In the genomic region with DNA sequence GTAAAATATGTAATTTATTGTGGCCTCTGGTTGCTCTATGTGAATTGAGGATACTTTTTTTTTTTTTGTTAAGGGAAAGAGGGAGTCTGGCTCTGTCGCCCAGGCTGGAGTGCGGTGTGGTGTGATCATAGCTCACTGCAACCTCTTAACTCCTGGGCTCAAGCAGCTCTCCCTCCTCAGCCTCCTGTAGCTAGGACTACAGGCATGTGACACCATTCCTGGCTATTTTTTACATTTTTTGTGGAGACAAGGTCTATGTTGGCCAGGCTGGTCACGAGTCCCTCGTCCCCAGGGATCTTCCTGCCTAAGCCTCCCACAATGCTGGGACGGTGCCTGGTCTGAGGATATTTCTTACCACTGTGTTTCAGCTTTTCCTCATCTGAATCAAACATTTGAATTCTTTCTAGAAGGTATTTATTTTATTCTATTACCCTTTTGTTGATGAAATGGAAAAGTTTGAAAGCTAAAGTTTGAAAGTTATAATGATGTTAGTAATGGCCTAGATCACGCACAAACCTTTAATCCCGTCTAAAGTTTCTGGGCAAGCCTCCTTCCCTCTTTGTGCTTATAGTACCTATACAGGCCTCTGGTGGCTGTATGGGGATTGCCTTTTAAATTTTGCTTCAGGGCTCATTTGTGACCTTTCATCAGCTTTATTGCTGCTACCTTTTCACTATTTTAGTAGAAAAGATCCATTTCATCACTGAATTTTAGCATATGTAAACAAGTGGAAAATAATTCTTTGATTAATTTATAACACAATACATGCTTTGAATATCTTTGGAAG, we compare ENCODE assay signal across 8 cellular contexts. TPM values are rescaled to one million over a fixed set of nuclear protein-coding genes. Genes with fewer than 3 reads are reported as not detected.
DNase-seq lines count a peak whose midpoint lies in the region; ATAC-seq and TF ChIP-seq lines count a peak whose summit lies in the region.

No MANE protein-coding gene starts in this region.

- peak overlapping the region; percentile 63 for H3K4me3 Mint-ChIP-seq in dendritic cell treated with granulocyte-macrophage colony-stimulating factor and Interleukin-4, amounts not matched to agents 40 ng/mL and 50 ng/mL, for 4 days

- CTCF ChIA-PET in A673 (lab: Charles Lee) = interaction anchor here (0.6 kb wide), 1 partner anchor 693 kb away, joined by 14 read pairs; no protein-coding TSS in a partner anchor

- H3K36me3 ChIP-seq in A673 (ENCODE audit: insufficient read depth, low read length, poor library complexity, severe bottlenecking) (peaks cover 19% of the 10 kb centered on the region), Peyer's patch (peaks cover 0 to 17% (median 0%) of the 10 kb centered on the region in 3 donors), right lobe of liver (peaks cover 0 to 17% (median 7%) of the 10 kb centered on the region in 4 donors), thoracic aorta (peaks cover 8% of the 10 kb centered on the region)

- H3K4me3 ChIP-seq in A673 (ENCODE audit: low read depth, low read length, poor library complexity, severe bottlenecking) (peak overlapping the region; percentile 90), GM12864 (ENCODE audit: low read depth, low read length) (peak overlapping the region; percentile 93), Peyer's patch (peak overlapping the region in 2 of 4 donors; percentile 79 to 99), right lobe of liver (peak overlapping the region; percentile 84 to 97 (median 88)), thoracic aorta (peak overlapping the region; percentile 96)

- TF ChIP-seq POLR2A in Peyer's patch (IDR thresholded peaks at IDR 0.05) = peak in 1 of 2 donors; percentile 20
- TF ChIP-seq POLR2A in right lobe of liver (IDR thresholded peaks at IDR 0.05) = peak; percentile 33

- H3K9me3 ChIP-seq in A673 (ENCODE audit: low read depth, low read length, poor library complexity, severe bottlenecking) = no peaks in the 10 kb centered on the region
- no peaks in the 10 kb centered on the region for H3K9me3 ChIP-seq in Peyer's patch
- H3K9me3 ChIP-seq in right lobe of liver = no peaks in the 10 kb centered on the region
- no peaks in the 10 kb centered on the region for H3K9me3 ChIP-seq in thoracic aorta

- H3K9me3 Mint-ChIP-seq in dendritic cell treated with granulocyte-macrophage colony-stimulating factor and Interleukin-4, amounts not matched to agents 40 ng/mL and 50 ng/mL, for 4 days = no peaks in the 10 kb centered on the region

- 10% methylated on average over 7 of the region's 7 CpGs for WGBS in right lobe of liver (ENCODE audit: insufficient coverage, low coverage, low lambda C conversion rate, missing lambda C conversion rate)

- no peak; the same call in 1 of the 2 replicates for TF ChIP-seq CTCF in A673 (conservative IDR thresholded peaks at IDR 0.05; ENCODE audit: low read depth, low read length)
- peak; percentile 24 for TF ChIP-seq CTCF in GM12864 (IDR thresholded peaks at IDR 0.05; ENCODE audit: low read depth, low read length, missing control alignments)
- peak in 3 of 6 experiments; percentile 15 to 40 (median 35) for TF ChIP-seq CTCF in Peyer's patch (IDR thresholded peaks at IDR 0.05)
- TF ChIP-seq CTCF in right lobe of liver (IDR thresholded peaks at IDR 0.05) = peak in 1 of 4 donors; percentile 10
- TF ChIP-seq CTCF in thoracic aorta (IDR thresholded peaks at IDR 0.05) = no peak

- peaks cover 33% of the 10 kb centered on the region for H3K36me3 Mint-ChIP-seq in dendritic cell treated with granulocyte-macrophage colony-stimulating factor and Interleukin-4, amounts not matched to agents 40 ng/mL and 50 ng/mL, for 4 days (ENCODE audit: low read depth)

- POLR2A ChIA-PET in A673 (lab: Charles Lee; ENCODE audit: low non-redundant PET) = interaction anchor here (0.6 kb wide), 2 partner anchors 12 to 48 kb away, joined by 9 to 13 read pairs; no protein-coding TSS in a partner anchor

- intact Hi-C loops in A673 (cut with micrococcal nuclease; ENCODE audit: unreplicated experiment) = no loop called here
- intact Hi-C loops in dendritic cell treated with granulocyte-macrophage colony-stimulating factor and Interleukin-4, amounts not matched to agents 40 ng/mL and 50 ng/mL, for 4 days (cut with micrococcal nuclease) = loop anchor here (10.0 kb wide), 2 partner anchors 333 to 663 kb away; a partner anchor contains a TSS
- intact Hi-C loops in right lobe of liver (cut with DNase I) = no loop called here

- no TSS peak for BruUV-seq in A673 (replicated peaks; lab: Mats Ljungman, UMichigan)

- H3K27ac Mint-ChIP-seq in dendritic cell treated with granulocyte-macrophage colony-stimulating factor and Interleukin-4, amounts not matched to agents 40 ng/mL and 50 ng/mL, for 4 days = peak overlapping the region; percentile 99

- no peaks in the 10 kb centered on the region for H3K27me3 Mint-ChIP-seq in dendritic cell treated with granulocyte-macrophage colony-stimulating factor and Interleukin-4, amounts not matched to agents 40 ng/mL and 50 ng/mL, for 4 days

- H3K27me3 ChIP-seq in A673 (replicated peaks; ENCODE audit: insufficient read depth, low read depth, low read length, poor library complexity) = no peaks in the 10 kb centered on the region
- H3K27me3 ChIP-seq in Peyer's patch = no peaks in the 10 kb centered on the region
- no peaks in the 10 kb centered on the region for H3K27me3 ChIP-seq in right lobe of liver
- no peaks in the 10 kb centered on the region for H3K27me3 ChIP-seq in thoracic aorta (replicated peaks; ENCODE audit: insufficient read depth)

- H3K4me1 ChIP-seq in A673 (ENCODE audit: insufficient read depth, low read length, poor library complexity, severe bottlenecking) (peaks cover 14% of the 10 kb centered on the region), Peyer's patch (peaks cover 0 to 35% (median 4%) of the 10 kb centered on the region in 4 donors), right lobe of liver (peaks cover 0 to 22% (median 5%) of the 10 kb centered on the region in 4 donors), thoracic aorta (ENCODE audit: control insufficient read depth in 1 of 2, low read depth in 2 of 2) (peaks cover 20 to 36% of the 10 kb centered on the region in 2 donors)

- H3K27ac ChIP-seq in A673 (ENCODE audit: low read depth, low read length, poor library complexity, severe bottlenecking) = peak overlapping the region; percentile 37
- peak overlapping the region; percentile 70 to 99 (median 97) for H3K27ac ChIP-seq in Peyer's patch
- peak overlapping the region; percentile 96 to 98 (median 97) for H3K27ac ChIP-seq in right lobe of liver
- peak overlapping the region; percentile 98 to 100 for H3K27ac ChIP-seq in thoracic aorta

- ATAC-seq in right lobe of liver = peak in 2 of 4 donors; percentile 4
- peak; percentile 22 for ATAC-seq in thoracic aorta (ENCODE audit: insufficient number of reproducible peaks, low FRiP score, low read depth)
- ATAC-seq in GM19397 (IDR thresholded peaks at IDR 0.05; ENCODE audit: unreplicated experiment) = no peak

- peaks cover 37% of the 10 kb centered on the region for H3K4me1 Mint-ChIP-seq in dendritic cell treated with granulocyte-macrophage colony-stimulating factor and Interleukin-4, amounts not matched to agents 40 ng/mL and 50 ng/mL, for 4 days (ENCODE audit: low read depth)

- DNase-seq in A673 (ENCODE audit: low spot score) = peak; percentile 46
- no peak for DNase-seq in GM12864 (ENCODE audit: low read depth)
- peak in 2 of 3 donors; percentile 49 to 60 for DNase-seq in Peyer's patch
- DNase-seq in right lobe of liver = peak in 2 of 3 donors; percentile 41 to 51
- peak; percentile 16 for DNase-seq in thoracic aorta (ENCODE audit: low spot score)
- no peak for DNase-seq in SKM-1 (lab: John Stamatoyannopoulos, UW; ENCODE audit: unreplicated experiment)

RNA-seq across cellular contexts. Expression of a gene that starts 2.0 kb away (rescaled TPM):
- 76.9 and 79.9 TPM in 2 replicates for total RNA-seq in A673 (2021)
- 100 to 1,000 TPM in 1 of 4 donors, 10 to 100 TPM in 3; 52.0 to 109 (median 60.7) TPM for total RNA-seq in Peyer's patch
- total RNA-seq in right lobe of liver = 10 to 100 TPM; 19.0 to 34.7 (median 28.2) TPM
- total RNA-seq in thoracic aorta = 10 to 100 TPM; 67.0 to 99.6 TPM

RNA-seq across cellular contexts. Expression of a gene that starts 28.5 kb away (rescaled TPM):
- 3.3 and 4.4 TPM in 2 replicates for total RNA-seq in A673 (2021)
- 10 to 100 TPM in 2 of 4 donors, 1 to 10 TPM in 1, not detected in 1; 7.2 to 13.3 (median 12.9) TPM for total RNA-seq in Peyer's patch
- total RNA-seq in right lobe of liver = 1 to 10 TPM in 5 of 6 experiments, under 1 TPM in 1; 0.81 to 5.0 (median 2.4) TPM
- total RNA-seq in thoracic aorta = 1 to 10 TPM; 2.6 to 5.8 TPM

Comparison
In these comparisons a context has a peak if more than half of its experiments do, and no peak if none do; other contexts are left out.
1. DNase-seq: peak in A673 (single experiment), Peyer's patch (2 of 3), right lobe of liver (2 of 3) and thoracic aorta (single experiment); none in GM12864 (single experiment) and SKM-1 (single experiment).
2. H3K27ac ChIP-seq: peak in every context shown above with its lines; median percentile 99 in thoracic aorta; 97 in Peyer's patch; 97 in right lobe of liver; 37 in A673.